Comparison of ENCODE assay signal across 14 cellular contexts in the genomic region with DNA sequence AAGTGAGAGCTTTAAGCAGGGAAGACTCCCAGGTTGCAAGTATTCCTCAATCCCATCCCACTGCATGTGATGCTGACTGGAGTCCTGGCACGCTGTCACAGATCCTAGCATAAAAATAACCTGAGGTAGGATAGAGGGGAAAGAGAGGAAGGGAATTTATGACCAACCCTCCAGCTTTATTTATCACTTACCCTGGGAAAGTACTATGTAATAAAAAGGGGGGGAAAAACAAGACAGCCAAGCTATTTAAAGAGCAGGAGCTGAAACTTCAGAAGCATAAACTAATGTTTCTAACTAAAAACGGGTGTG.
"Had no signal": no experiment of that assay in that cellular context is flagged by ENCODE, and none has a peak within 500 bp of the region (broad histone marks: within the 10 kb centered on the region; RNA-seq: fewer than 3 reads in every experiment).

No MANE protein-coding gene starts in this region.

- H3K36me3 ChIP-seq: neural progenitor cell, pancreas had no signal

- H3K27me3 ChIP-seq: neural progenitor cell, pancreas had no signal

- DNase-seq: activated effector memory CD4-positive, alpha-beta T cell treated with Interleukin-2 at 50 U/mL for 16 hours; activated T-cell treated with anti-CD3 and anti-CD28 coated beads, Interleukin-2, amount 50 U/mL, for 1 hour; amygdala; effector memory CD8-positive, alpha-beta T cell; glutamatergic neuron; mesenchymal stem cell; pancreas; SHP77 had no signal

- H3K9me3 Mint-ChIP-seq: neural progenitor cell; T-helper 1 cell treated with Interleukin-12 subunit alpha and Interleukin-12 subunit beta and Interleukin-4 antibody, amounts not matched to agents 30 μg/mL and 1 μg/mL, for 36 hours had no signal

- H3K36me3 Mint-ChIP-seq: activated naive CD8-positive, alpha-beta T cell; neural progenitor cell; stimulated activated memory B cell treated with anti-CD40 and anti-IgM and Interleukin-4, amounts not matched to agents 10 μg/mL and 1 μg/mL and 100 μg/mL, for 72 hours had no signal

- H3K27me3 Mint-ChIP-seq: activated naive CD8-positive, alpha-beta T cell; effector memory CD8-positive, alpha-beta T cell; stimulated activated memory B cell treated with anti-CD40 and anti-IgM and Interleukin-4, amounts not matched to agents 10 μg/mL and 1 μg/mL and 100 μg/mL, for 72 hours; type B pancreatic cell had no signal

- H3K27ac ChIP-seq: neural progenitor cell, pancreas had no signal

- H3K27ac Mint-ChIP-seq: activated naive CD8-positive, alpha-beta T cell; effector memory CD8-positive, alpha-beta T cell; neural progenitor cell; stimulated activated memory B cell treated with anti-CD40 and anti-IgM and Interleukin-4, amounts not matched to agents 10 μg/mL and 1 μg/mL and 100 μg/mL, for 72 hours; T-helper 1 cell treated with Interleukin-12 subunit alpha and Interleukin-12 subunit beta and Interleukin-4 antibody, amounts not matched to agents 30 μg/mL and 1 μg/mL, for 36 hours; type B pancreatic cell had no signal

- H3K4me1 Mint-ChIP-seq: stimulated activated memory B cell treated with anti-CD40 and anti-IgM and Interleukin-4, amounts not matched to agents 10 μg/mL and 1 μg/mL and 100 μg/mL, for 72 hours had no signal

- H3K9me3 ChIP-seq: pancreas had no signal

- H3K4me3 ChIP-seq: neural progenitor cell, pancreas had no signal

- ATAC-seq: effector memory CD8-positive, alpha-beta T cell; left lobe of liver; pancreas; stimulated activated memory B cell treated with anti-CD40 and anti-IgM and Interleukin-4, amounts not matched to agents 10 μg/mL and 1 μg/mL and 100 μg/mL, for 72 hours had no signal

- H3K4me3 Mint-ChIP-seq: activated naive CD8-positive, alpha-beta T cell; effector memory CD8-positive, alpha-beta T cell; neural progenitor cell; stimulated activated memory B cell treated with anti-CD40 and anti-IgM and Interleukin-4, amounts not matched to agents 10 μg/mL and 1 μg/mL and 100 μg/mL, for 72 hours; T-helper 1 cell treated with Interleukin-12 subunit alpha and Interleukin-12 subunit beta and Interleukin-4 antibody, amounts not matched to agents 30 μg/mL and 1 μg/mL, for 36 hours; type B pancreatic cell had no signal

- H3K4me1 ChIP-seq: neural progenitor cell had no signal
